In genomic region chrX:68504237-68504636, GRCh38 we compare ENCODE assay signal across 8 cellular contexts. TPM values are rescaled to one million over a fixed set of nuclear protein-coding genes. Genes with fewer than 3 reads are reported as not detected.
DNase-seq lines count a peak whose midpoint lies in the region; ATAC-seq lines count a peak whose summit lies in the region.

No MANE protein-coding gene starts in this region.

- DNase-seq in HT1080 (ENCODE audit: low read depth) = peak; percentile 76
- peak; percentile 81 for DNase-seq in activated effector memory CD4-positive, alpha-beta T cell treated with anti-CD3 and anti-CD28 coated beads, Interleukin-2, amount 50 U/mL, for 16 hours
- DNase-seq in renal cortical epithelial cell (ENCODE audit: low read depth) = peak; percentile 61
- no peak for DNase-seq in NCI-H1092 (lab: John Stamatoyannopoulos, UW)
- no peak for DNase-seq in NCI-H1105 (lab: John Stamatoyannopoulos, UW)
- DNase-seq in head of caudate nucleus = no peak
- no peak for DNase-seq in NOMO-1 treated with dmso at 0.1 percent for 144 hours (lab: John Stamatoyannopoulos, UW; ENCODE audit: unreplicated experiment)

- peak; percentile 75 for ATAC-seq in GM18502 (IDR thresholded peaks at IDR 0.05; ENCODE audit: poor library complexity, unreplicated experiment)

- intact Hi-C loops in head of caudate nucleus (cut with DNase I) = no loop called here

RNA-seq across cellular contexts. Expression of gene YIPF6, which starts 5.4 kb away (rescaled TPM):
- 17.4 and 18.5 TPM in 2 replicates for total RNA-seq in HT1080 (2014; rRNA removed; shearing (Covaris generic))
- polyA plus RNA-seq in HT1080 (2015; cell fraction: cytosol; rRNA removed) = 16.0 and 16.8 TPM in 2 replicates
- 14.4 and 15.5 TPM in 2 replicates for polyA plus RNA-seq in HT1080 (2015; cell fraction: nucleus; rRNA removed)
- 43.7 and 44.8 TPM in 2 replicates for total RNA-seq in renal cortical epithelial cell

Comparison
In these comparisons a context has a peak if more than half of its experiments do, and no peak if none do; other contexts are left out.
1. DNase-seq: peak in HT1080 (single experiment), activated effector memory CD4-positive, alpha-beta T cell treated with anti-CD3 and anti-CD28 coated beads, Interleukin-2, amount 50 U/mL, for 16 hours (single experiment) and renal cortical epithelial cell (single experiment); none in NCI-H1092 (single experiment), NCI-H1105 (single experiment), head of caudate nucleus (0 of 42) and NOMO-1 treated with dmso at 0.1 percent for 144 hours (single experiment).